Comparison of ENCODE assay signal across 9 cellular contexts in genomic region chr16:57039148-57039812, GRCh38. TPM values are rescaled to one million over a fixed set of nuclear protein-coding genes. Genes with fewer than 3 reads are reported as not detected.
DNase-seq lines count a peak whose midpoint lies in the region; ATAC-seq and TF ChIP-seq lines count a peak whose summit lies in the region.
"Had no signal": no experiment of that assay in that cellular context is flagged by ENCODE, and none has a peak within 500 bp of the region (broad histone marks: within the 10 kb centered on the region; RNA-seq: fewer than 3 reads in every experiment).

No MANE protein-coding gene starts in this region.

- H3K4me1 Mint-ChIP-seq in activated CD8-positive, alpha-beta memory T cell treated with anti-CD3 and anti-CD28 coated beads, Interleukin-2, amount 10 ng/mL, durations not matched to agents 7 days and 5 days = peaks cover 82% of the 10 kb centered on the region

- CTCF ChIA-PET in activated CD8-positive, alpha-beta memory T cell treated with anti-CD3 and anti-CD28 coated beads, Interleukin-2, amount 10 ng/mL, durations not matched to agents 7 days and 5 days (lab: Charles Lee) = interaction anchor here (0.6 to 7.0 kb wide), 11 partner anchors 8 to 73 kb away, joined by 3 to 74 read pairs (median 4); partner anchors contain the start of gene NLRC5

- H3K27me3 Mint-ChIP-seq in activated CD8-positive, alpha-beta memory T cell treated with anti-CD3 and anti-CD28 coated beads, Interleukin-2, amount 10 ng/mL, durations not matched to agents 7 days and 5 days = no peaks in the 10 kb centered on the region

- ATAC-seq in activated CD8-positive, alpha-beta memory T cell treated with anti-CD3 and anti-CD28 coated beads, Interleukin-2, amount 10 ng/mL, durations not matched to agents 7 days and 5 days = peak; percentile 18
- no peak for ATAC-seq in stimulated activated naive CD8-positive, alpha-beta T cell treated with anti-CD3 and anti-CD28 coated beads, Interleukin-15, Interleukin-2, amounts not matched to agents 100 U/mL and 50 U/mL, for 24 hours
- ATAC-seq in GM19035 (IDR thresholded peaks at IDR 0.05; ENCODE audit: unreplicated experiment) = no peak

- TF ChIP-seq POLR2A in prostate gland (IDR thresholded peaks at IDR 0.05) = no peak

- peak overlapping the region; percentile 97 for H3K27ac Mint-ChIP-seq in activated CD8-positive, alpha-beta memory T cell treated with anti-CD3 and anti-CD28 coated beads, Interleukin-2, amount 10 ng/mL, durations not matched to agents 7 days and 5 days

- H3K27ac ChIP-seq in prostate gland = no peak overlapping the region

- H3K36me3 ChIP-seq in prostate gland = no peaks in the 10 kb centered on the region

- H3K9me3 Mint-ChIP-seq in activated CD8-positive, alpha-beta memory T cell treated with anti-CD3 and anti-CD28 coated beads, Interleukin-2, amount 10 ng/mL, durations not matched to agents 7 days and 5 days (ENCODE audit: low read depth) = no peaks in the 10 kb centered on the region

- H3K4me1 ChIP-seq in prostate gland (replicated peaks) = no peaks in the 10 kb centered on the region

- H3K27me3 ChIP-seq in prostate gland (replicated peaks; ENCODE audit: insufficient read depth) = no peaks in the 10 kb centered on the region

- intact Hi-C loops in prostate gland (cut with DNase I) = no loop called here

- peak; percentile 77 for DNase-seq in activated CD8-positive, alpha-beta memory T cell treated with anti-CD3 and anti-CD28 coated beads, Interleukin-2, amount 10 ng/mL, durations not matched to agents 7 days and 5 days
- DNase-seq in activated CD8-positive, alpha-beta memory T cell treated with anti-CD3 and anti-CD28 coated beads, Interleukin-2, amount 50 U/mL, for 48 hours = no peak
- DNase-seq in NAMALWA (ENCODE audit: low spot score) = peak; percentile 82
- DNase-seq in dermis blood vessel endothelial cell = peak; percentile 37
- DNase-seq in stimulated activated naive CD8-positive, alpha-beta T cell treated with anti-CD3 and anti-CD28 coated beads, Interleukin-15, Interleukin-2, amounts not matched to agents 100 U/mL and 50 U/mL, for 24 hours = peak; percentile 58
- DNase-seq in prostate gland (ENCODE audit: low spot score) = no peak
- no peak for DNase-seq in glomerular visceral epithelial cell (ENCODE audit: extremely low spot score)
- DNase-seq: Calu3 had no signal

- no peak overlapping the region for H3K4me3 ChIP-seq in prostate gland

- peaks cover 74% of the 10 kb centered on the region for H3K36me3 Mint-ChIP-seq in activated CD8-positive, alpha-beta memory T cell treated with anti-CD3 and anti-CD28 coated beads, Interleukin-2, amount 10 ng/mL, durations not matched to agents 7 days and 5 days

- no peak for TF ChIP-seq CTCF in prostate gland (IDR thresholded peaks at IDR 0.05)

- 54% methylated on average over 5 of the region's 5 CpGs for WGBS in prostate gland

- no peaks in the 10 kb centered on the region for H3K9me3 ChIP-seq in prostate gland

- H3K4me3 Mint-ChIP-seq in activated CD8-positive, alpha-beta memory T cell treated with anti-CD3 and anti-CD28 coated beads, Interleukin-2, amount 10 ng/mL, durations not matched to agents 7 days and 5 days = peak overlapping the region; percentile 44

RNA-seq across cellular contexts. Expression of gene NLRC5, which starts 49.9 kb away (rescaled TPM):
- 100 to 1,000 TPM; 156 to 287 TPM for total RNA-seq in activated CD8-positive, alpha-beta memory T cell treated with anti-CD3 and anti-CD28 coated beads, Interleukin-2, amount 10 ng/mL, durations not matched to agents 7 days and 5 days
- total RNA-seq in dermis blood vessel endothelial cell (25.5 and 34.5 TPM in 2 replicates), prostate gland (10 to 100 TPM in 1 of 2 donors, 1 to 10 TPM in 1; 9.5 to 31.2 TPM)

RNA-seq across cellular contexts. Expression of gene CPNE2, which starts 53.1 kb away (rescaled TPM):
- total RNA-seq in activated CD8-positive, alpha-beta memory T cell treated with anti-CD3 and anti-CD28 coated beads, Interleukin-2, amount 10 ng/mL, durations not matched to agents 7 days and 5 days = 1 to 10 TPM; 3.2 to 9.6 TPM
- total RNA-seq in dermis blood vessel endothelial cell = 73.3 and 92.3 TPM in 2 replicates
- total RNA-seq in prostate gland = 10 to 100 TPM; 22.3 to 23.3 TPM

Comparison
In these comparisons a context has a peak if more than half of its experiments do, and no peak if none do; other contexts are left out.
1. DNase-seq: peak in activated CD8-positive, alpha-beta memory T cell treated with anti-CD3 and anti-CD28 coated beads, Interleukin-2, amount 10 ng/mL, durations not matched to agents 7 days and 5 days (single experiment), NAMALWA (single experiment), dermis blood vessel endothelial cell (single experiment) and stimulated activated naive CD8-positive, alpha-beta T cell treated with anti-CD3 and anti-CD28 coated beads, Interleukin-15, Interleukin-2, amounts not matched to agents 100 U/mL and 50 U/mL, for 24 hours (single experiment); none in activated CD8-positive, alpha-beta memory T cell treated with anti-CD3 and anti-CD28 coated beads, Interleukin-2, amount 50 U/mL, for 48 hours (single experiment), prostate gland (single experiment) and glomerular visceral epithelial cell (single experiment).